In the genomic region with DNA sequence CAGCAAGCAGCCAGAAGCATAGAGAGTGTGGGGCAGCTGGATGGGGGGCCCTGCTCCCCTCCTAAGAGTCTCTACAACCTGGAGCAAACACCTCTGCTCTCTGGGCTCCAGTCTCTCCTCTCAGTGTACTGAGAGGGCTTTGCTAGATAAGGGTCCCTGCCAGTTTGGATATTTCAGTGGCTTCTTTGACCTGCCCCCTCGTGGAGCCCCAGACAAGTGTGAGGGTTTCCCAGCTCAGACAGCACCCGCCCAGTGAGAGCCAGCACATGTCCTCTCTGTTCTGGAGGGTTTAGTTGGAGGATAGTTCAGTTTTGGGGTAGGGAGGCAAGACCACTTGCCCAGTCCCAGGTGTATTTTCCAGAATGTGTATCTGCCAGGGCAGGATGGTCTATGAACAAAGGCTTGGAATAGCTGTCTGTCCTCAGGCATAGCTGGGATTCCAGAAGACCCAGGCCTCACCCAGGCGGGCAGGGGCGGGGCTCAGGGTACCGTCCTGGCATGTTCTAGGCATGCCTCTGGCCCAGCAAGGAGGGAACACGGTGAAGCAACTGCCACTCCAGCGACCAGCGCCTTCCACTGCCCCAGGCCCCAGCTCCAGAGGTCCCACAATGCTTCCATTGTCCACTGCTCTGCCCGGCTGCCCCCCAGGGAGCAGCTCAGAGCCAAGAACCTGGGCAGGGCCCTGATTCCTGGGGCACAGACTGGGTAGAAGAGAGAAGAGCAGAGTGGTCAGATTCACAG, we compare ENCODE assay signal across 1 cellular context.
TF ChIP-seq lines count a peak whose summit lies in the region.

No MANE protein-coding gene starts in this region.

TF ChIP-seq in IMR-90, 13 proteins besides CTCF, POLR2A, EP300 and RAD21:
- no peak for TF ChIP-seq RCOR1 (IDR thresholded peaks at IDR 0.05; ENCODE audit: insufficient replicate concordance, low read length)
